9 cellular contexts compared by ENCODE assay signal in genomic region chr11:12160680-12161079, GRCh38. TPM values are rescaled to one million over a fixed set of nuclear protein-coding genes. Genes with fewer than 3 reads are reported as not detected.
DNase-seq lines count a peak whose midpoint lies in the region; ATAC-seq and TF ChIP-seq lines count a peak whose summit lies in the region.
"Had no signal": no experiment of that assay in that cellular context is flagged by ENCODE, and none has a peak within 500 bp of the region (broad histone marks: within the 10 kb centered on the region; RNA-seq: fewer than 3 reads in every experiment).

No MANE protein-coding gene starts in this region.

- H3K9ac ChIP-seq in GM23248, result peak overlapping the region; percentile 71; the same call in 1 of the 2 replicates

- H3K9me2 ChIP-seq in GM23248 (ENCODE audit: insufficient read depth), result no peaks in the 10 kb centered on the region

- H2AFZ ChIP-seq in GM23248, result no peak overlapping the region

- no peak for TF ChIP-seq EP300 in sigmoid colon (IDR thresholded peaks at IDR 0.05)

- CTCF ChIA-PET in Panc1 (lab: Charles Lee), result no interaction called here

- H3K79me2 ChIP-seq in GM23248 (ENCODE audit: insufficient read depth), result peaks cover 74% of the 10 kb centered on the region

- no peaks in the 10 kb centered on the region for H4K20me1 ChIP-seq in GM23248 (ENCODE audit: insufficient read depth)

- H3K27ac Mint-ChIP-seq in glutamatergic neuron (ENCODE audit: unreplicated experiment), result no peak overlapping the region
- no peak overlapping the region for H3K27ac Mint-ChIP-seq in nephron progenitor cell

- DNase-seq in GM23248 (no peak), Panc1 (ENCODE audit: low read depth, low spot score) (no peak), glutamatergic neuron (peak; percentile 48), sigmoid colon (no peak), nephron progenitor cell (no peak)
- DNase-seq in stimulated activated CD4-positive, alpha-beta T cell treated with anti-CD3 and anti-CD28 coated beads, Interleukin-2, amount 100 ng/mL, for 48 hours, result no peak
- DNase-seq: activated naive CD4-positive, alpha-beta T cell had no signal

- no TSS peak for BruUV-seq in Panc1 (replicated peaks; lab: Mats Ljungman, UMichigan)

- intact Hi-C loops in Panc1 (cut with micrococcal nuclease; ENCODE audit: unreplicated experiment) (no loop called here), sigmoid colon (cut with DNase I) (loop anchor here (5.0 kb wide), 2 partner anchors 48 to 93 kb away; partner anchors contain the start of gene MICAL2)

- no peaks in the 10 kb centered on the region for H3K9me3 ChIP-seq in GM23248 (ENCODE audit: low read depth)
- H3K9me3 ChIP-seq in Panc1 (ENCODE audit: control insufficient read depth, insufficient read depth, low read depth, low read length), result no peaks in the 10 kb centered on the region
- no peaks in the 10 kb centered on the region for H3K9me3 ChIP-seq in sigmoid colon

- no peaks in the 10 kb centered on the region for H3K27me3 ChIP-seq in GM23248 (replicated peaks; ENCODE audit: insufficient read depth)
- H3K27me3 ChIP-seq in Panc1 (ENCODE audit: control insufficient read depth, insufficient read depth, low read length), result no peaks in the 10 kb centered on the region
- no peaks in the 10 kb centered on the region for H3K27me3 ChIP-seq in sigmoid colon

- H3K36me3 Mint-ChIP-seq in glutamatergic neuron (ENCODE audit: unreplicated experiment) (no peaks in the 10 kb centered on the region), nephron progenitor cell (ENCODE audit: low read depth) (no peaks in the 10 kb centered on the region)

- in situ Hi-C loops in GM23248 (cut with MboI), result no loop called here
- in situ Hi-C loops in Panc1 (cut with HindIII; ENCODE audit: low pct_unique_long_range_greater_than_20kb, low sequenced_read_pairs), result no loop called here

- peaks cover 74% of the 10 kb centered on the region for H3F3A ChIP-seq in GM23248 (ENCODE audit: insufficient read depth)

- TF ChIP-seq POLR2A in sigmoid colon (IDR thresholded peaks at IDR 0.05), result no peak

- H3K27me3 Mint-ChIP-seq in glutamatergic neuron (ENCODE audit: unreplicated experiment) (no peaks in the 10 kb centered on the region), nephron progenitor cell (ENCODE audit: low read depth, poor library complexity) (peaks cover 29% of the 10 kb centered on the region)

- H3K4me1 ChIP-seq in GM23248 (ENCODE audit: insufficient read depth) (peaks cover 68% of the 10 kb centered on the region), Panc1 (ENCODE audit: control insufficient read depth, insufficient read depth, low read length) (peaks cover 76% of the 10 kb centered on the region), sigmoid colon (peaks cover 3 to 100% (median 97%) of the 10 kb centered on the region in 4 donors)

- H3K4me1 Mint-ChIP-seq in glutamatergic neuron (ENCODE audit: low read depth, unreplicated experiment) (peaks cover 7% of the 10 kb centered on the region), nephron progenitor cell (peaks cover 45% of the 10 kb centered on the region)

- H3K27ac ChIP-seq in GM23248, result peak overlapping the region; percentile 84
- peak overlapping the region; percentile 89 for H3K27ac ChIP-seq in Panc1 (ENCODE audit: low read length)
- H3K27ac ChIP-seq in sigmoid colon, result peak overlapping the region; percentile 83 to 96 (median 94)

- no peak overlapping the region for H3K4me3 Mint-ChIP-seq in glutamatergic neuron (ENCODE audit: unreplicated experiment)
- H3K4me3 Mint-ChIP-seq in nephron progenitor cell, result no peak overlapping the region

- WGBS in GM23248 (ENCODE audit: low coverage in 1 of 2, low lambda C conversion rate in 2 of 2, missing lambda C conversion rate in 2 of 2), 2 experiments, result 97% methylated on average over 12 of the region's 12 CpGs
- WGBS in sigmoid colon, 2 donors, result 48 to 63% methylated on average over 12 of the region's 12 CpGs

- H3K9me3 Mint-ChIP-seq in glutamatergic neuron (ENCODE audit: unreplicated experiment) (peaks cover 5% of the 10 kb centered on the region), nephron progenitor cell (no peaks in the 10 kb centered on the region)

- POLR2A ChIA-PET in Panc1 (lab: Charles Lee), result interaction anchor here (0.5 kb wide), 2 partner anchors 70 to 1654 kb away, joined by 3 to 7 read pairs; no protein-coding TSS in a partner anchor

- TF ChIP-seq CTCF in Panc1 (IDR thresholded peaks at IDR 0.05) (no peak), glutamatergic neuron (IDR thresholded peaks at IDR 0.05; ENCODE audit: partially characterized antibody, unreplicated experiment) (no peak), sigmoid colon (IDR thresholded peaks at IDR 0.05) (no peak), nephron progenitor cell (IDR thresholded peaks at IDR 0.05) (no peak)

- no peak overlapping the region for H3K4me3 ChIP-seq in GM23248
- H3K4me3 ChIP-seq in Panc1 (ENCODE audit: low read depth in 2 of 2, low read length in 2 of 2), result no peak overlapping the region
- H3K4me3 ChIP-seq in sigmoid colon, result no peak overlapping the region

- H3K36me3 ChIP-seq in GM23248 (ENCODE audit: low read depth) (peaks cover 14% of the 10 kb centered on the region), Panc1 (ENCODE audit: control insufficient read depth, insufficient read depth, low read length) (peaks cover 3% of the 10 kb centered on the region), sigmoid colon (peaks cover 0 to 7% (median 0%) of the 10 kb centered on the region in 4 donors)

- no peak overlapping the region for H3K4me2 ChIP-seq in GM23248 (ENCODE audit: unreplicated experiment)

- no peak for ATAC-seq in Panc1
- ATAC-seq in HG03432 (IDR thresholded peaks at IDR 0.05; ENCODE audit: unreplicated experiment), result no peak
- ATAC-seq in GM21737 (IDR thresholded peaks at IDR 0.05; ENCODE audit: unreplicated experiment), result no peak

RNA-seq across cellular contexts. Expression of gene MICAL2, which starts 50.3 kb away (rescaled TPM):
- total RNA-seq in GM23248 (2014; rRNA removed; shearing (Covaris generic)), result 158 and 182 TPM in 2 replicates
- polyA plus RNA-seq in GM23248 (2016; fragmentation: Nextera tagmentation; extraction: Ambion mirVana) (81.6 and 83.3 TPM in 2 replicates), sigmoid colon (10 to 100 TPM; 36.6 to 92.2 (median 91.1) TPM)
- total RNA-seq in Panc1 (2021; ENCODE audit: unreplicated experiment) (199 TPM), glutamatergic neuron (ENCODE audit: unreplicated experiment) (4.4 TPM), sigmoid colon (100 to 1,000 TPM; 115 to 145 (median 130) TPM)
- polyA plus RNA-seq in Panc1 (2012; ENCODE audit: insufficient read length), result 183 TPM

Comparison
In these comparisons a context has a peak if more than half of its experiments do, and no peak if none do; other contexts are left out.
1. RNA of gene MICAL2, which starts 50.3 kb away (total RNA-seq): 199 TPM in Panc1 (single experiment), 158 to 182 TPM in GM23248 and 115 to 145 TPM in sigmoid colon; 4.4 TPM in glutamatergic neuron (single experiment); every median in the first group is over 10 times any median in the second.
2. Peak in every context shown above with its lines, with median percentiles within 50 percentile points of each other: H3K27ac ChIP-seq.